Comparison of ENCODE assay signal across 9 cellular contexts in the genomic region with DNA sequence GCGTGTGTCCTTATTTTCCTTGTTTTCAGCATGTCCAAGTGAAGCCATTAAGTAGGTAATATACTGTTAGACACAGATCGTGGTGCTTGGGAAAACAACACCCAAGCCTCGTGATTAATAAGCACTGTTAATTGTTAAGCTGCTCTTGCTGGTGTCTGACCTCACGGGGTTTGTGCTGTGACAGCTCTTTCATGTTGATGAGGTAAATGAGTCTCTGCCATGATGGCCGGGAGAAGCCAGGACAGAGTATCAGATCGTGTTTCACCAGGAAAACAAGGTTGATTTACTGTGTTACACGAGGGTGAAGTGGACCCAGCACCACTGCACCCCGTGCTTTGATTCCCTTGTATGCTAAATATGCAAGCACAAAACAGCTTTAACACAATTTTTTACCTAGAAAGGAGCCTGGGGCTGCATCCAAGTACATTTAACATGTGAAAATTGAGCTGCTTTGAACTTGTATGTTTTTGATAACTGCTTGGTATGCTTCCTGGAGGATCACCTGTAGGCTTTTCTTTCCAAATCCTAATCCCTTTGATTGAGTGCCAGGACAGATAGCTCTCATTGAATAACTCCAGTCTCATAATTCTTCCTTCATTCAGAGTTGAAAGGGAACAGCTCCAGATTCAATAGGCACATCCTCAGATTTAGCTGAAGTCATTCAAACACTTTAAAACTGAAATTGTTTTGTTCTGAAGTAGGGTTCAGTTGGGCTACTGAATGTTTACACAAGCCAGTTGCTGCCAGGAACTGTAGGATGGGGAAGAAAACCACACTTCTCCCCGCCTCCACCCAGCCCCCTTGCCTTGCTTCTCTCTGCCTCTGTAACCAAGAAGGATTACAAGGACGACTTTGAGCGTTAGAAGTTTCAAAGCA.
DNase-seq lines count a peak whose midpoint lies in the region; TF ChIP-seq lines count a peak whose summit lies in the region.
"Had no signal": no experiment of that assay in that cellular context is flagged by ENCODE, and none has a peak within 500 bp of the region (broad histone marks: within the 10 kb centered on the region; RNA-seq: fewer than 3 reads in every experiment).

No MANE protein-coding gene starts in this region.

- no TSS peak for BruUV-seq in mammary epithelial cell (replicated peaks; lab: Mats Ljungman, UMichigan)

- intact Hi-C loops in mammary epithelial cell (cut with micrococcal nuclease), result no loop called here

- no peaks in the 10 kb centered on the region for H3K79me2 ChIP-seq in mammary epithelial cell (ENCODE audit: insufficient read depth, low read length)

- H3K9ac ChIP-seq in mammary epithelial cell (ENCODE audit: insufficient read depth, low read length), result no peak overlapping the region

- TF ChIP-seq CTCF in mammary epithelial cell (conservative IDR thresholded peaks at IDR 0.05 in 1 of 2, IDR thresholded peaks at IDR 0.05 in 1 of 2; ENCODE audit: extremely low read depth in 1 of 2, insufficient read depth in 1 of 2, low read depth in 1 of 2, low read length in 2 of 2), result no peak

- no peak overlapping the region for H3K27ac ChIP-seq in mammary epithelial cell (ENCODE audit: insufficient read depth, low read depth, low read length)

- H3K4me3 Mint-ChIP-seq in activated CD4-positive, alpha-beta memory T cell treated with anti-CD3 and anti-CD28 coated beads, Interleukin-2, amount 10 ng/mL, durations not matched to agents 7 days and 5 days, result no peak overlapping the region

- H3K27me3 ChIP-seq in mammary epithelial cell (ENCODE audit: insufficient read depth, low read length), result no peaks in the 10 kb centered on the region

- no peaks in the 10 kb centered on the region for H4K20me1 ChIP-seq in mammary epithelial cell (ENCODE audit: insufficient read depth, low read length)

- WGBS in mammary epithelial cell (ENCODE audit: low coverage, missing lambda C conversion rate), result 22% methylated on average over 11 of the region's 11 CpGs

- peaks cover 6% of the 10 kb centered on the region for H3K4me1 Mint-ChIP-seq in activated CD4-positive, alpha-beta memory T cell treated with anti-CD3 and anti-CD28 coated beads, Interleukin-2, amount 10 ng/mL, durations not matched to agents 7 days and 5 days

- no peak overlapping the region for H3K4me3 ChIP-seq in mammary epithelial cell (replicated peaks in 1 of 3; ENCODE audit: insufficient read depth in 1 of 3, low read depth in 2 of 3, low read length in 3 of 3)

- H3K9me3 ChIP-seq in mammary epithelial cell (replicated peaks; ENCODE audit: insufficient read depth, low read length), result no peaks in the 10 kb centered on the region

- no peaks in the 10 kb centered on the region for H3K9me3 Mint-ChIP-seq in activated CD4-positive, alpha-beta memory T cell treated with anti-CD3 and anti-CD28 coated beads, Interleukin-2, amount 10 ng/mL, durations not matched to agents 7 days and 5 days

- H3K36me3 Mint-ChIP-seq in activated CD4-positive, alpha-beta memory T cell treated with anti-CD3 and anti-CD28 coated beads, Interleukin-2, amount 10 ng/mL, durations not matched to agents 7 days and 5 days (ENCODE audit: low read depth), result no peaks in the 10 kb centered on the region

- no peaks in the 10 kb centered on the region for H3K27me3 Mint-ChIP-seq in activated CD4-positive, alpha-beta memory T cell treated with anti-CD3 and anti-CD28 coated beads, Interleukin-2, amount 10 ng/mL, durations not matched to agents 7 days and 5 days

- H3K4me2 ChIP-seq in mammary epithelial cell (ENCODE audit: insufficient read depth, low read depth, low read length), result no peak overlapping the region

- no peak overlapping the region for H3K27ac Mint-ChIP-seq in activated CD4-positive, alpha-beta memory T cell treated with anti-CD3 and anti-CD28 coated beads, Interleukin-2, amount 10 ng/mL, durations not matched to agents 7 days and 5 days

- CTCF ChIA-PET in mammary epithelial cell (lab: Charles Lee; ENCODE audit: low non-redundant PET), result no interaction called here
- CTCF ChIA-PET in activated CD4-positive, alpha-beta memory T cell treated with anti-CD3 and anti-CD28 coated beads, Interleukin-2, amount 10 ng/mL, durations not matched to agents 7 days and 5 days (lab: Charles Lee), result no interaction called here

- dilution Hi-C loops in mammary epithelial cell (cut with HindIII; ENCODE audit: low sequenced_read_pairs), result no loop called here

- H2AFZ ChIP-seq in mammary epithelial cell (ENCODE audit: low read depth, low read length), result peak overlapping the region; percentile 26

- DNase-seq in ELF-1 (ENCODE audit: low read depth, low spot score) (peak; percentile 16), NCI-H146 (lab: John Stamatoyannopoulos, UW) (peak; percentile 63), mammary epithelial cell (no peak), non-pigmented ciliary epithelial cell (ENCODE audit: low read depth) (peak; percentile 32), NCI-H1694 treated with DMSO at 0.1 percent for 48 hours (lab: John Stamatoyannopoulos, UW) (no peak)
- no peak for DNase-seq in activated CD4-positive, alpha-beta memory T cell treated with anti-CD3 and anti-CD28 coated beads, Interleukin-2, amount 10 ng/mL, durations not matched to agents 7 days and 5 days
- no peak for DNase-seq in activated CD4-positive, alpha-beta T cell treated with anti-CD3 and anti-CD28 coated beads, Interleukin-2, amount 50 U/mL, for 1 hour
- no peak for DNase-seq in stimulated activated naive CD4-positive, alpha-beta T cell (lab: John Stamatoyannopoulos, UW)
- DNase-seq: NCI-H524 treated with DMSO at 0.1 percent for 48 hours had no signal

- H3K4me1 ChIP-seq in mammary epithelial cell (ENCODE audit: insufficient read depth, low read length), result no peaks in the 10 kb centered on the region

- in situ Hi-C loops in mammary epithelial cell (cut with MboI; ENCODE audit: low sequenced_read_pairs in 2 of 2), result no loop called here

- H3K36me3 ChIP-seq in mammary epithelial cell (ENCODE audit: insufficient read depth, low read length), result no peaks in the 10 kb centered on the region

- POLR2A ChIA-PET in activated CD4-positive, alpha-beta memory T cell treated with anti-CD3 and anti-CD28 coated beads, Interleukin-2, amount 10 ng/mL, durations not matched to agents 7 days and 5 days (lab: Charles Lee), result interaction anchor here (0.6 kb wide), 1 partner anchor 1472 kb away, joined by 4 read pairs; no protein-coding TSS in a partner anchor

Comparison
In these comparisons a context has a peak if more than half of its experiments do, and no peak if none do; other contexts are left out.
1. DNase-seq: peak in ELF-1 (single experiment), NCI-H146 (single experiment) and non-pigmented ciliary epithelial cell (single experiment); none in mammary epithelial cell (single experiment), NCI-H1694 treated with DMSO at 0.1 percent for 48 hours (single experiment), activated CD4-positive, alpha-beta memory T cell treated with anti-CD3 and anti-CD28 coated beads, Interleukin-2, amount 10 ng/mL, durations not matched to agents 7 days and 5 days (single experiment), activated CD4-positive, alpha-beta T cell treated with anti-CD3 and anti-CD28 coated beads, Interleukin-2, amount 50 U/mL, for 1 hour (single experiment) and stimulated activated naive CD4-positive, alpha-beta T cell (0 of 6).